In genomic region chr3:72191211-72191960, GRCh38 we compare ENCODE assay signal across 1 cellular context.
TF ChIP-seq lines count a peak whose summit lies in the region.

No MANE protein-coding gene starts in this region.

TF ChIP-seq in HepG2, 621 proteins besides CTCF, POLR2A, EP300 and RAD21 (continued from another document):
- TF ChIP-seq UBTF (CRISPR knock-in tag; IDR thresholded peaks at IDR 0.05) (no peak), RBM22 (optimal IDR thresholded peaks at IDR 0.05; ENCODE audit: low read length) (no peak), ZNF792 (CRISPR knock-in tag; IDR thresholded peaks at IDR 0.05) (no peak), ZNF552 (CRISPR knock-in tag; IDR thresholded peaks at IDR 0.05; ENCODE audit: borderline replicate concordance) (no peak)
